ENCODE assay signal across 19 cellular contexts in the genomic region with DNA sequence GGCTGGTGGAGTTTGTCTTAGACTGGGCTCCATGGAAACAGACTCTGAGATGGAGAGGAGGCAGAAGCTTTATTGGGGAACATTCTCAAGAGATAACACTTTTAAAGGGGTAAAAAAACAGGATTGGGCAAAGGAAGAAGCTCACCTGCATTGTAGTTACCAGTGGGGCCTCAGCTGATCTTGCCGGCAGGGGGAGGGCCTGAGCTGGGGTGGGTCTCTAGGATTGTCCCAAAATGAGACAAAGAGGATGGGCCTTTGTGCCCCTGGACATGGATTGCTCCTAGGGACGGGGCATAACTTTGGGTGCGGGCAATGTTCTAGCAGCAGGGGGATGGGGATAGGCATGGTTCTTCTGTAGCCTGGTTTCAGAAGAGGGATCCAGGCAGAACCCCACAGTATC. TPM values are rescaled to one million over a fixed set of nuclear protein-coding genes. Genes with fewer than 3 reads are reported as not detected.
DNase-seq lines count a peak whose midpoint lies in the region; ATAC-seq and TF ChIP-seq lines count a peak whose summit lies in the region.
"Had no signal": no experiment of that assay in that cellular context is flagged by ENCODE, and none has a peak within 500 bp of the region (broad histone marks: within the 10 kb centered on the region; RNA-seq: fewer than 3 reads in every experiment).

No MANE protein-coding gene starts in this region.

- peaks cover 2% of the 10 kb centered on the region for H3K36me3 Mint-ChIP-seq in neural progenitor cell
- H3K36me3 Mint-ChIP-seq: CD4-positive, alpha-beta memory T cell had no signal

- H3K4me3 ChIP-seq in DND-41 (ENCODE audit: low read depth in 1 of 2, low read length in 2 of 2) (no peak overlapping the region), OCI-LY7 (ENCODE audit: low read depth, low read length, poor library complexity, severe bottlenecking) (no peak overlapping the region), neural progenitor cell (no peak overlapping the region)
- H3K4me3 ChIP-seq: BLaER1, GM12878 had no signal

- H3K27me3 Mint-ChIP-seq in neural progenitor cell (ENCODE audit: insufficient read depth, low read depth) = no peaks in the 10 kb centered on the region
- H3K27me3 Mint-ChIP-seq: CD4-positive, alpha-beta memory T cell had no signal

- POLR2A ChIA-PET in OCI-LY7 (lab: Charles Lee) = interaction anchor here (1.6 kb wide), 1 partner anchor 80 kb away, joined by 3 read pairs; no protein-coding TSS in a partner anchor

- peak overlapping the region; percentile 5 for H3K4me3 Mint-ChIP-seq in neural progenitor cell
- H3K4me3 Mint-ChIP-seq: CD4-positive, alpha-beta memory T cell had no signal

- H3K9ac ChIP-seq in DND-41 (ENCODE audit: low read depth, low read length) (no peak overlapping the region), neural progenitor cell (no peak overlapping the region)
- H3K9ac ChIP-seq: BLaER1 had no signal

- no peaks in the 10 kb centered on the region for H3K4me1 ChIP-seq in DND-41 (ENCODE audit: insufficient read depth, low read length)
- H3K4me1 ChIP-seq in OCI-LY7 (ENCODE audit: insufficient read depth, low read length, poor library complexity, severe bottlenecking) = no peaks in the 10 kb centered on the region
- H3K4me1 ChIP-seq in neural progenitor cell = no peaks in the 10 kb centered on the region
- H3K4me1 ChIP-seq: BLaER1 had no signal

- H3K27ac Mint-ChIP-seq in neural progenitor cell = no peak overlapping the region
- H3K27ac Mint-ChIP-seq: CD4-positive, alpha-beta memory T cell had no signal

- H3K9me3 ChIP-seq in DND-41 (ENCODE audit: insufficient read depth, low read length, severe bottlenecking) = no peaks in the 10 kb centered on the region
- H3K9me3 ChIP-seq in OCI-LY7 (ENCODE audit: low read length) = no peaks in the 10 kb centered on the region
- H3K9me3 ChIP-seq in neural progenitor cell (ENCODE audit: low read depth) = no peaks in the 10 kb centered on the region
- H3K9me3 ChIP-seq: BLaER1 had no signal

- H3K27ac ChIP-seq in DND-41 (ENCODE audit: low read length) = no peak overlapping the region
- H3K27ac ChIP-seq in OCI-LY7 (ENCODE audit: low read depth, low read length, poor library complexity, severe bottlenecking) = no peak overlapping the region
- H3K27ac ChIP-seq in neural progenitor cell = no peak overlapping the region
- H3K27ac ChIP-seq: BLaER1 had no signal

- H3F3A ChIP-seq in neural progenitor cell (ENCODE audit: low read depth) = no peaks in the 10 kb centered on the region

- intact Hi-C loops in OCI-LY7 (cut with micrococcal nuclease; ENCODE audit: unreplicated experiment) = no loop called here

- ATAC-seq in DND-41 (ENCODE audit: insufficient read depth, low read depth) = no peak
- no peak for ATAC-seq in GM19467 (IDR thresholded peaks at IDR 0.05; ENCODE audit: unreplicated experiment)
- no peak for ATAC-seq in GM18511 (IDR thresholded peaks at IDR 0.05; ENCODE audit: unreplicated experiment)
- ATAC-seq: GM12878 had no signal

- TF ChIP-seq CTCF in DND-41 (IDR thresholded peaks at IDR 0.05; ENCODE audit: borderline replicate concordance, extremely low read depth, low read length, poor library complexity, severe bottlenecking) (peak; percentile 17), GM20000 (IDR thresholded peaks at IDR 0.05; ENCODE audit: extremely low read depth, missing control alignments) (peak; percentile 18), OCI-LY7 (conservative IDR thresholded peaks at IDR 0.05; ENCODE audit: low read length) (peak; percentile 73), neural progenitor cell (IDR thresholded peaks at IDR 0.05) (no peak)

- H3K36me3 ChIP-seq in DND-41 (ENCODE audit: insufficient read depth, low read length) (no peaks in the 10 kb centered on the region), OCI-LY7 (ENCODE audit: insufficient read depth, low read length) (no peaks in the 10 kb centered on the region), neural progenitor cell (no peaks in the 10 kb centered on the region)
- H3K36me3 ChIP-seq: BLaER1 had no signal

- H3K27me3 ChIP-seq in DND-41 (ENCODE audit: insufficient read depth, low read length, poor library complexity) (no peaks in the 10 kb centered on the region), neural progenitor cell (no peaks in the 10 kb centered on the region)
- H3K27me3 ChIP-seq: BLaER1 had no signal

- H2AFZ ChIP-seq in DND-41 (ENCODE audit: low read depth, low read length) (no peak overlapping the region), OCI-LY7 (ENCODE audit: low read length) (no peak overlapping the region), neural progenitor cell (replicated peaks) (no peak overlapping the region)

- peaks cover 12% of the 10 kb centered on the region for H3K4me1 Mint-ChIP-seq in neural progenitor cell
- H3K4me1 Mint-ChIP-seq: CD4-positive, alpha-beta memory T cell had no signal

- H3K4me2 ChIP-seq in DND-41 (ENCODE audit: insufficient read depth, low read length) (no peak overlapping the region), OCI-LY7 (ENCODE audit: low read length) (no peak overlapping the region), neural progenitor cell (no peak overlapping the region)
- H3K4me2 ChIP-seq: BLaER1 had no signal

- no peaks in the 10 kb centered on the region for H3K9me2 ChIP-seq in OCI-LY7 (ENCODE audit: insufficient read depth, low read length)

- no peak for DNase-seq in DND-41
- no peak for DNase-seq in GM20000 (ENCODE audit: low spot score)
- peak; percentile 18 for DNase-seq in OCI-LY7 (ENCODE audit: low spot score)
- DNase-seq in neural progenitor cell (ENCODE audit: low spot score) = no peak
- DNase-seq in NCI-H2107 treated with DMSO at 0.1 percent for 48 hours (lab: John Stamatoyannopoulos, UW; ENCODE audit: unreplicated experiment) = no peak
- no peak for DNase-seq in hepatic stellate cell (ENCODE audit: low spot score)
- DNase-seq: CD4-positive, alpha-beta memory T cell; DMS53; GOT3; NCI-H1092 treated with DMSO at 0.1 percent for 48 hours; NCI-H146; NCI-H2081; NCI-H748 treated with DMSO at 0.1 percent for 48 hours; T-helper 2 cell had no signal

- CTCF ChIA-PET in OCI-LY7 (lab: Charles Lee; ENCODE audit: unreplicated experiment) = no interaction called here

- no peaks in the 10 kb centered on the region for H3K79me2 ChIP-seq in DND-41 (ENCODE audit: insufficient read depth, low read length)
- H3K79me2 ChIP-seq in OCI-LY7 (ENCODE audit: insufficient read depth, low read depth, low read length) = no peaks in the 10 kb centered on the region
- H3K79me2 ChIP-seq in neural progenitor cell (ENCODE audit: low read depth) = no peaks in the 10 kb centered on the region

- H3K9me3 Mint-ChIP-seq in neural progenitor cell = no peaks in the 10 kb centered on the region
- H3K9me3 Mint-ChIP-seq: CD4-positive, alpha-beta memory T cell had no signal

- no TSS peak for BruUV-seq in OCI-LY7 (replicated peaks; lab: Mats Ljungman, UMichigan)

- H4K20me1 ChIP-seq in DND-41 (ENCODE audit: insufficient read depth, low read length) = 0 out of 2 replicates have a peak, but pooled peaks cover 3% of the 10 kb centered on the region
- H4K20me1 ChIP-seq in OCI-LY7 (ENCODE audit: insufficient read depth, low read length) = no peaks in the 10 kb centered on the region
- H4K20me1 ChIP-seq in neural progenitor cell (ENCODE audit: low read depth) = no peaks in the 10 kb centered on the region
- H4K20me1 ChIP-seq: BLaER1 had no signal

RNA-seq across cellular contexts. Expression of a gene that starts 12.5 kb away (rescaled TPM):
- 0.41 and 1.3 TPM in 2 replicates for total RNA-seq in OCI-LY7 (2014; rRNA removed; shearing (Covaris generic))
- 0.48 and 0.87 TPM in 2 replicates for total RNA-seq in OCI-LY7 (2022)
- total RNA-seq in neural progenitor cell (ENCODE audit: low replicate concordance) = 2.8 and 4.2 TPM in 2 replicates
- total RNA-seq: SK-MEL-5 had no signal

RNA-seq across cellular contexts. Expression of a gene that starts 19.4 kb away (rescaled TPM):
- 20.6 and 24.7 TPM in 2 replicates for total RNA-seq in OCI-LY7 (2014; rRNA removed; shearing (Covaris generic))
- total RNA-seq in OCI-LY7 (2022) = 22.7 and 26.2 TPM in 2 replicates
- 69.8 and 87.9 TPM in 2 replicates for total RNA-seq in neural progenitor cell (ENCODE audit: low replicate concordance)
